8 cellular contexts compared by ENCODE assay signal in the genomic region with DNA sequence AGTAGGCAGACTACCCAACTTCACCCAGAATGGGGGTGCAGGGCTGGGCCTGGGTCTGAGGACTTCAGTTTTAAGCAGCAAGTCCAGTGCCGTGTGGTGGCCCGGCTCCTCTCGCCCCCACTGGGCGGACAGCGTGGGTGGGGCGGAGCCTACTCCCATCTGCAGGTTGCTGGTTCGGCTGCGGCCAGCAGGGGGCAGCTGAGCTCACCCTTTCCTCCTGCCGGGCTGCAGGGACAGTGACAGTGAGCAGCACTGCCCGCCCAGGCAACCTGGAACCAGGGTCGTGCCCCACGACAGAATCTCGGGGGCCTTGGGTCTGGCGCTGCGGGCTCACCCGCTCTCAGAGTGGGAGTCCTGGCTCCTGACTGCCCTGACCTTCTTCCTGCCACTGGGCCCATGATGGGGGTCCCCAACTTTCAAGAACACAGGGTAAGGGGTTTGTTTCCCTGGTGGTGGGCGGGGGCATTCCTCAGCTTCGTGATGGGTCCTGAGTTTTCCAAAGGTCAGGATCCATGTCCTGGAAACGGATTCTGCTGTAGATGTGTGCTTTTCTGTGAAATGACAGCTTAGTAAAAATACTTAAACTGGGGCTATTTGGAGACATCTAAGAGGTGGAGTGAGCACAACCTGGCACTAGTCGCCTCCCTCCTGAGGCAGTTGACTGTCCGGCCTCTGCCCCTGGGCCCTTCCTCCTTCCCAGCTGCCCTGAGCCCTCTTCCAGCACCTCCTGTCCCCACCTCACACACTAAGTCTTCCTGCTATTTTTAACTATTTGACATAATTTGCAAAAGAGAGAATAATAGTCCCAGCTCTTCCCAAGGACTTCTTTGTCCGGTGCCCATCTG. TPM values are rescaled to one million over a fixed set of nuclear protein-coding genes. Genes with fewer than 3 reads are reported as not detected.
A peak's percentile ranks its signal among the peaks of the same experiment; 100 is the strongest.
DNase-seq lines count a peak whose midpoint lies in the region; ATAC-seq and TF ChIP-seq lines count a peak whose summit lies in the region.

No MANE protein-coding gene starts in this region.

- no peaks in the 10 kb centered on the region for H3K27me3 Mint-ChIP-seq in activated T-helper 17 cell treated with anti-CD3 and anti-CD28 coated beads, Interleukin-2, amount 50 U/mL, for 72 hours
- no peaks in the 10 kb centered on the region for H3K27me3 Mint-ChIP-seq in nephron progenitor cell (ENCODE audit: low read depth, poor library complexity)
- no peaks in the 10 kb centered on the region for H3K27me3 Mint-ChIP-seq in stimulated activated naive CD8-positive, alpha-beta T cell treated with anti-CD3 and anti-CD28 coated beads, Interleukin-15, Interleukin-2, amounts not matched to agents 100 ng/mL and 50 ng/mL, for 24 hours

- BruUV-seq in A673 (replicated peaks; lab: Mats Ljungman, UMichigan) (no TSS peak), Panc1 (replicated peaks; lab: Mats Ljungman, UMichigan) (no TSS peak)

- ATAC-seq in GM18505 (IDR thresholded peaks at IDR 0.05; ENCODE audit: unreplicated experiment): no peak
- peak; percentile 68 for ATAC-seq in Panc1
- ATAC-seq in activated T-helper 17 cell treated with anti-CD3 and anti-CD28 coated beads, Interleukin-2, amount 50 U/mL, for 72 hours (replicated peaks): peak; percentile 34

- H3K4me3 Mint-ChIP-seq in activated T-helper 17 cell treated with anti-CD3 and anti-CD28 coated beads, Interleukin-2, amount 50 U/mL, for 72 hours: peak overlapping the region; percentile 99
- H3K4me3 Mint-ChIP-seq in nephron progenitor cell: peak overlapping the region; percentile 52
- H3K4me3 Mint-ChIP-seq in stimulated activated naive CD8-positive, alpha-beta T cell treated with anti-CD3 and anti-CD28 coated beads, Interleukin-15, Interleukin-2, amounts not matched to agents 100 ng/mL and 50 ng/mL, for 24 hours: peak overlapping the region; percentile 99

- H3K9ac ChIP-seq in HUES48 (ENCODE audit: low read depth, low read length) (no peak overlapping the region), fibroblast of lung (ENCODE audit: insufficient read depth, low read length) (peak overlapping the region; percentile 44)

- H3K4me1 Mint-ChIP-seq in activated T-helper 17 cell treated with anti-CD3 and anti-CD28 coated beads, Interleukin-2, amount 50 U/mL, for 72 hours: peaks cover 15% of the 10 kb centered on the region
- H3K4me1 Mint-ChIP-seq in nephron progenitor cell: peaks cover 81% of the 10 kb centered on the region
- peaks cover 53% of the 10 kb centered on the region for H3K4me1 Mint-ChIP-seq in stimulated activated naive CD8-positive, alpha-beta T cell treated with anti-CD3 and anti-CD28 coated beads, Interleukin-15, Interleukin-2, amounts not matched to agents 100 ng/mL and 50 ng/mL, for 24 hours (ENCODE audit: low read depth)

- H3K4me2 ChIP-seq in fibroblast of lung (ENCODE audit: extremely low read depth, insufficient read depth, low read length): peak overlapping the region; percentile 85

- H3K4me3 ChIP-seq in A673 (ENCODE audit: low read depth, low read length, poor library complexity, severe bottlenecking) (peak overlapping the region; percentile 22), HUES48 (ENCODE audit: low read depth, low read length) (peak overlapping the region; percentile 24; the same call in 1 of the 2 replicates), Panc1 (ENCODE audit: low read depth in 2 of 2, low read length in 2 of 2) (peak overlapping the region; percentile 18 to 39), fibroblast of lung (replicated peaks in 1 of 4; ENCODE audit: control extremely low read depth in 1 of 4, insufficient read depth in 1 of 4, low read depth in 3 of 4, low read length in 4 of 4) (peak overlapping the region in 3 of 4 experiments; percentile 6 to 61 (median 28))

- H3K27me3 ChIP-seq in A673 (replicated peaks; ENCODE audit: insufficient read depth, low read depth, low read length, poor library complexity) (no peaks in the 10 kb centered on the region), HUES48 (ENCODE audit: control insufficient read depth, insufficient read depth, low read length) (no peaks in the 10 kb centered on the region), Panc1 (ENCODE audit: control insufficient read depth, insufficient read depth, low read length) (no peaks in the 10 kb centered on the region), fibroblast of lung (ENCODE audit: control insufficient read depth, insufficient read depth, low read length) (no peaks in the 10 kb centered on the region)

- H3K4me1 ChIP-seq in A673 (ENCODE audit: insufficient read depth, low read length, poor library complexity, severe bottlenecking) (peaks cover 56% of the 10 kb centered on the region), HUES48 (ENCODE audit: control insufficient read depth, insufficient read depth, low read length) (peaks cover 48% of the 10 kb centered on the region), Panc1 (ENCODE audit: control insufficient read depth, insufficient read depth, low read length) (peaks cover 68% of the 10 kb centered on the region), fibroblast of lung (ENCODE audit: control insufficient read depth, extremely low read depth, insufficient read depth, low read length) (peaks cover 38% of the 10 kb centered on the region)

- CTCF ChIA-PET in A673 (lab: Charles Lee): interaction anchor here (0.5 to 4.1 kb wide), 11 partner anchors 10 to 208 kb away, joined by 3 to 92 read pairs (median 3); a partner anchor contains a TSS
- CTCF ChIA-PET in Panc1 (lab: Charles Lee): interaction anchor here (0.6 to 1.5 kb wide), 9 partner anchors 20 to 243 kb away, joined by 3 to 8 read pairs (median 4); a partner anchor contains a TSS

- peak; percentile 49 for TF ChIP-seq POLR2A in GM18505 (IDR thresholded peaks at IDR 0.05; ENCODE audit: borderline replicate concordance, extremely low read depth, insufficient read depth, insufficient read length)

- peaks cover 36% of the 10 kb centered on the region for H3K79me2 ChIP-seq in fibroblast of lung (ENCODE audit: control insufficient read depth, insufficient read depth, low read length)

- intact Hi-C loops in A673 (cut with micrococcal nuclease; ENCODE audit: unreplicated experiment) (loop anchor here (1.0 to 5.0 kb wide), 3 partner anchors 17 to 94 kb away; a partner anchor contains a TSS), Panc1 (cut with micrococcal nuclease; ENCODE audit: unreplicated experiment) (loop anchor here (5.0 kb wide), 1 partner anchor 96 kb away; no protein-coding TSS in a partner anchor)

- POLR2A ChIA-PET in A673 (lab: Charles Lee; ENCODE audit: low non-redundant PET) (interaction anchor here (0.6 to 2.2 kb wide), 6 partner anchors 8 to 1205 kb away, joined by 3 to 6 read pairs (median 5); a partner anchor contains a TSS), Panc1 (lab: Charles Lee) (interaction anchor here (0.6 to 2.6 kb wide), 9 partner anchors 11 to 92 kb away, joined by 3 to 19 read pairs (median 4); a partner anchor contains a TSS)

- H3K27ac Mint-ChIP-seq in activated T-helper 17 cell treated with anti-CD3 and anti-CD28 coated beads, Interleukin-2, amount 50 U/mL, for 72 hours: peak overlapping the region; percentile 100
- H3K27ac Mint-ChIP-seq in nephron progenitor cell: peak overlapping the region; percentile 83
- H3K27ac Mint-ChIP-seq in stimulated activated naive CD8-positive, alpha-beta T cell treated with anti-CD3 and anti-CD28 coated beads, Interleukin-15, Interleukin-2, amounts not matched to agents 100 ng/mL and 50 ng/mL, for 24 hours: peak overlapping the region; percentile 100

- in situ Hi-C loops in Panc1 (cut with HindIII; ENCODE audit: low pct_unique_long_range_greater_than_20kb, low sequenced_read_pairs): no loop called here

- peak; percentile 92 for DNase-seq in A673 (ENCODE audit: low spot score)
- no peak for DNase-seq in Panc1 (ENCODE audit: low read depth, low spot score)
- peak; percentile 63 to 74 for DNase-seq in fibroblast of lung (ENCODE audit: low read depth in 2 of 2)
- DNase-seq in nephron progenitor cell: peak; percentile 96

- no peaks in the 10 kb centered on the region for H4K20me1 ChIP-seq in fibroblast of lung (ENCODE audit: control insufficient read depth, extremely low read depth, insufficient read depth, low read length)

- peak; percentile 99 for TF ChIP-seq CTCF in A673 (conservative IDR thresholded peaks at IDR 0.05; ENCODE audit: low read depth, low read length)
- peak; percentile 99 for TF ChIP-seq CTCF in Panc1 (IDR thresholded peaks at IDR 0.05)
- peak; percentile 82 to 89 for TF ChIP-seq CTCF in fibroblast of lung (conservative IDR thresholded peaks at IDR 0.05 in 1 of 2, IDR thresholded peaks at IDR 0.05 in 1 of 2; ENCODE audit: low read depth in 1 of 2, low read length in 2 of 2)
- peak; percentile 93 for TF ChIP-seq CTCF in nephron progenitor cell (IDR thresholded peaks at IDR 0.05)

- H3K9me3 ChIP-seq in A673 (ENCODE audit: low read depth, low read length, poor library complexity, severe bottlenecking) (no peaks in the 10 kb centered on the region), HUES48 (ENCODE audit: control insufficient read depth, insufficient read depth, low read length) (no peaks in the 10 kb centered on the region), Panc1 (ENCODE audit: control insufficient read depth, insufficient read depth, low read depth, low read length) (no peaks in the 10 kb centered on the region), fibroblast of lung (ENCODE audit: control insufficient read depth, insufficient read depth, low read depth, low read length) (no peaks in the 10 kb centered on the region)

- peaks cover 62% of the 10 kb centered on the region for H3K36me3 Mint-ChIP-seq in activated T-helper 17 cell treated with anti-CD3 and anti-CD28 coated beads, Interleukin-2, amount 50 U/mL, for 72 hours (ENCODE audit: low read depth)
- H3K36me3 Mint-ChIP-seq in nephron progenitor cell (ENCODE audit: low read depth): peaks cover 5% of the 10 kb centered on the region
- H3K36me3 Mint-ChIP-seq in stimulated activated naive CD8-positive, alpha-beta T cell treated with anti-CD3 and anti-CD28 coated beads, Interleukin-15, Interleukin-2, amounts not matched to agents 100 ng/mL and 50 ng/mL, for 24 hours (ENCODE audit: low read depth): no peaks in the 10 kb centered on the region

- H2AFZ ChIP-seq in fibroblast of lung (ENCODE audit: low read length): no peak overlapping the region

- no peaks in the 10 kb centered on the region for H3K9me3 Mint-ChIP-seq in activated T-helper 17 cell treated with anti-CD3 and anti-CD28 coated beads, Interleukin-2, amount 50 U/mL, for 72 hours
- no peaks in the 10 kb centered on the region for H3K9me3 Mint-ChIP-seq in nephron progenitor cell
- no peaks in the 10 kb centered on the region for H3K9me3 Mint-ChIP-seq in stimulated activated naive CD8-positive, alpha-beta T cell treated with anti-CD3 and anti-CD28 coated beads, Interleukin-15, Interleukin-2, amounts not matched to agents 100 ng/mL and 50 ng/mL, for 24 hours

- H3K27ac ChIP-seq in A673 (ENCODE audit: low read depth, low read length, poor library complexity, severe bottlenecking) (peak overlapping the region; percentile 100), HUES48 (ENCODE audit: low read depth, low read length) (no peak overlapping the region), Panc1 (ENCODE audit: low read length) (peak overlapping the region; percentile 100), fibroblast of lung (ENCODE audit: insufficient read depth, low read length) (peak overlapping the region; percentile 100)

- H3K36me3 ChIP-seq in A673 (ENCODE audit: insufficient read depth, low read length, poor library complexity, severe bottlenecking) (peaks cover 7% of the 10 kb centered on the region), HUES48 (ENCODE audit: control insufficient read depth, insufficient read depth, low read length) (peaks cover 1% of the 10 kb centered on the region), Panc1 (ENCODE audit: control insufficient read depth, insufficient read depth, low read length) (no peaks in the 10 kb centered on the region), fibroblast of lung (ENCODE audit: control insufficient read depth, insufficient read depth, low read length) (peaks cover 6% of the 10 kb centered on the region)

RNA-seq across cellular contexts. Expression of a gene that starts 6.0 kb away (rescaled TPM):
- total RNA-seq in A673 (2021): 196 and 211 TPM in 2 replicates
- 731 TPM for total RNA-seq in Panc1 (2021; ENCODE audit: unreplicated experiment)
- polyA plus RNA-seq in Panc1 (2012; ENCODE audit: insufficient read length): 190 TPM
- total RNA-seq in activated T-helper 17 cell treated with anti-CD3 and anti-CD28 coated beads, Interleukin-2, amount 50 U/mL, for 72 hours: 1,000 to 10,000 TPM in 1 of 2 donors, 100 to 1,000 TPM in 1; 823 to 2,912 TPM
- 177 and 299 TPM in 2 replicates for total RNA-seq in fibroblast of lung
- 40.6 and 40.9 TPM in 2 replicates for polyA plus RNA-seq in fibroblast of lung
- polyA plus RNA-seq in fibroblast of lung (2012): 140 and 151 TPM in 2 replicates
- polyA minus RNA-seq in fibroblast of lung (ENCODE audit: low replicate concordance): 61.4 and 179 TPM in 2 replicates

RNA-seq across cellular contexts. Expression of a gene that starts 30.1 kb away (rescaled TPM):
- 43.2 and 51.1 TPM in 2 replicates for total RNA-seq in A673 (2021)
- total RNA-seq in Panc1 (2021; ENCODE audit: unreplicated experiment): 85.8 TPM
- 76.7 TPM for polyA plus RNA-seq in Panc1 (2012; ENCODE audit: insufficient read length)
- total RNA-seq in activated T-helper 17 cell treated with anti-CD3 and anti-CD28 coated beads, Interleukin-2, amount 50 U/mL, for 72 hours: 10 to 100 TPM; 49.6 to 52.1 TPM
- total RNA-seq in fibroblast of lung: 14.9 and 17.5 TPM in 2 replicates
- 13.7 and 15.3 TPM in 2 replicates for polyA plus RNA-seq in fibroblast of lung
- polyA plus RNA-seq in fibroblast of lung (2012): 15.2 and 15.4 TPM in 2 replicates
- 26.4 and 28.1 TPM in 2 replicates for polyA minus RNA-seq in fibroblast of lung (ENCODE audit: low replicate concordance)

RNA-seq across cellular contexts. Expression of a gene that starts 34.1 kb away (rescaled TPM):
- total RNA-seq in A673 (2021) (5.3 and 7.4 TPM in 2 replicates), Panc1 (2021; ENCODE audit: unreplicated experiment) (9.8 TPM), fibroblast of lung (1.0 and 1.5 TPM in 2 replicates)
- 5.9 TPM for polyA plus RNA-seq in Panc1 (2012; ENCODE audit: insufficient read length)
- total RNA-seq in activated T-helper 17 cell treated with anti-CD3 and anti-CD28 coated beads, Interleukin-2, amount 50 U/mL, for 72 hours: 10 to 100 TPM; 18.0 to 20.1 TPM
- polyA plus RNA-seq in fibroblast of lung: 0.50 and 0.52 TPM in 2 replicates
- 0.98 and 1.0 TPM in 2 replicates for polyA plus RNA-seq in fibroblast of lung (2012)
- polyA minus RNA-seq in fibroblast of lung (ENCODE audit: low replicate concordance): 0.85 and 1.8 TPM in 2 replicates
